Comparison of ENCODE assay signal across 1 cellular context in genomic region chr14:23379331-23380196, GRCh38.
TF ChIP-seq lines count a peak whose summit lies in the region.

No MANE protein-coding gene starts in this region.

TF ChIP-seq in HepG2, 621 proteins besides CTCF, POLR2A, EP300 and RAD21 (continued from another document and continues in another):
- TF ChIP-seq, protein P1, sequence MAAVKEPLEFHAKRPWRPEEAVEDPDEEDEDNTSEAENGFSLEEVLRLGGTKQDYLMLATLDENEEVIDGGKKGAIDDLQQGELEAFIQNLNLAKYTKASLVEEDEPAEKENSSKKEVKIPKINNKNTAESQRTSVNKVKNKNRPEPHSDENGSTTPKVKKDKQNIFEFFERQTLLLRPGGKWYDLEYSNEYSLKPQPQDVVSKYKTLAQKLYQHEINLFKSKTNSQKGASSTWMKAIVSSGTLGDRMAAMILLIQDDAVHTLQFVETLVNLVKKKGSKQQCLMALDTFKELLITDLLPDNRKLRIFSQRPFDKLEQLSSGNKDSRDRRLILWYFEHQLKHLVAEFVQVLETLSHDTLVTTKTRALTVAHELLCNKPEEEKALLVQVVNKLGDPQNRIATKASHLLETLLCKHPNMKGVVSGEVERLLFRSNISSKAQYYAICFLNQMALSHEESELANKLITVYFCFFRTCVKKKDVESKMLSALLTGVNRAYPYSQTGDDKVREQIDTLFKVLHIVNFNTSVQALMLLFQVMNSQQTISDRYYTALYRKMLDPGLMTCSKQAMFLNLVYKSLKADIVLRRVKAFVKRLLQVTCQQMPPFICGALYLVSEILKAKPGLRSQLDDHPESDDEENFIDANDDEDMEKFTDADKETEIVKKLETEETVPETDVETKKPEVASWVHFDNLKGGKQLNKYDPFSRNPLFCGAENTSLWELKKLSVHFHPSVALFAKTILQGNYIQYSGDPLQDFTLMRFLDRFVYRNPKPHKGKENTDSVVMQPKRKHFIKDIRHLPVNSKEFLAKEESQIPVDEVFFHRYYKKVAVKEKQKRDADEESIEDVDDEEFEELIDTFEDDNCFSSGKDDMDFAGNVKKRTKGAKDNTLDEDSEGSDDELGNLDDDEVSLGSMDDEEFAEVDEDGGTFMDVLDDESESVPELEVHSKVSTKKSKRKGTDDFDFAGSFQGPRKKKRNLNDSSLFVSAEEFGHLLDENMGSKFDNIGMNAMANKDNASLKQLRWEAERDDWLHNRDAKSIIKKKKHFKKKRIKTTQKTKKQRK (IDR thresholded peaks at IDR 0.05; ENCODE audit: low read length): no peak
- TF ChIP-seq TRIM22 (IDR thresholded peaks at IDR 0.05): no peak
- TF ChIP-seq, protein P2, sequence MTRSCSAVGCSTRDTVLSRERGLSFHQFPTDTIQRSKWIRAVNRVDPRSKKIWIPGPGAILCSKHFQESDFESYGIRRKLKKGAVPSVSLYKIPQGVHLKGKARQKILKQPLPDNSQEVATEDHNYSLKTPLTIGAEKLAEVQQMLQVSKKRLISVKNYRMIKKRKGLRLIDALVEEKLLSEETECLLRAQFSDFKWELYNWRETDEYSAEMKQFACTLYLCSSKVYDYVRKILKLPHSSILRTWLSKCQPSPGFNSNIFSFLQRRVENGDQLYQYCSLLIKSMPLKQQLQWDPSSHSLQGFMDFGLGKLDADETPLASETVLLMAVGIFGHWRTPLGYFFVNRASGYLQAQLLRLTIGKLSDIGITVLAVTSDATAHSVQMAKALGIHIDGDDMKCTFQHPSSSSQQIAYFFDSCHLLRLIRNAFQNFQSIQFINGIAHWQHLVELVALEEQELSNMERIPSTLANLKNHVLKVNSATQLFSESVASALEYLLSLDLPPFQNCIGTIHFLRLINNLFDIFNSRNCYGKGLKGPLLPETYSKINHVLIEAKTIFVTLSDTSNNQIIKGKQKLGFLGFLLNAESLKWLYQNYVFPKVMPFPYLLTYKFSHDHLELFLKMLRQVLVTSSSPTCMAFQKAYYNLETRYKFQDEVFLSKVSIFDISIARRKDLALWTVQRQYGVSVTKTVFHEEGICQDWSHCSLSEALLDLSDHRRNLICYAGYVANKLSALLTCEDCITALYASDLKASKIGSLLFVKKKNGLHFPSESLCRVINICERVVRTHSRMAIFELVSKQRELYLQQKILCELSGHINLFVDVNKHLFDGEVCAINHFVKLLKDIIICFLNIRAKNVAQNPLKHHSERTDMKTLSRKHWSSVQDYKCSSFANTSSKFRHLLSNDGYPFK (CRISPR knock-in tag; IDR thresholded peaks at IDR 0.05; ENCODE audit: borderline replicate concordance): no peak; the same call in none of the 2 replicates
- TF ChIP-seq ZNF549 (CRISPR knock-in tag; IDR thresholded peaks at IDR 0.05): no peak
- TF ChIP-seq ZNF720 (CRISPR knock-in tag; IDR thresholded peaks at IDR 0.05): no peak
- TF ChIP-seq, protein P3, sequence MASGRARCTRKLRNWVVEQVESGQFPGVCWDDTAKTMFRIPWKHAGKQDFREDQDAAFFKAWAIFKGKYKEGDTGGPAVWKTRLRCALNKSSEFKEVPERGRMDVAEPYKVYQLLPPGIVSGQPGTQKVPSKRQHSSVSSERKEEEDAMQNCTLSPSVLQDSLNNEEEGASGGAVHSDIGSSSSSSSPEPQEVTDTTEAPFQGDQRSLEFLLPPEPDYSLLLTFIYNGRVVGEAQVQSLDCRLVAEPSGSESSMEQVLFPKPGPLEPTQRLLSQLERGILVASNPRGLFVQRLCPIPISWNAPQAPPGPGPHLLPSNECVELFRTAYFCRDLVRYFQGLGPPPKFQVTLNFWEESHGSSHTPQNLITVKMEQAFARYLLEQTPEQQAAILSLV (CRISPR knock-in tag; IDR thresholded peaks at IDR 0.05; ENCODE audit: borderline replicate concordance): no peak
- no peak for TF ChIP-seq FOXP4 (CRISPR knock-in tag; IDR thresholded peaks at IDR 0.05)
- no peak for TF ChIP-seq CREM (IDR thresholded peaks at IDR 0.05)
- TF ChIP-seq CREM (CRISPR knock-in tag; IDR thresholded peaks at IDR 0.05): 0 out of 2 replicates have a peak, but pooled peaks have one; percentile 10
- no peak for TF ChIP-seq ZNF230 (CRISPR knock-in tag; IDR thresholded peaks at IDR 0.05)
- TF ChIP-seq SRSF1 (optimal IDR thresholded peaks at IDR 0.05; ENCODE audit: low read depth, low read length): no peak
- 0 out of 2 replicates have a peak, but pooled peaks have one; percentile 15 for TF ChIP-seq SIX4 (CRISPR knock-in tag; IDR thresholded peaks at IDR 0.05)
- no peak for TF ChIP-seq FOXM1 (CRISPR knock-in tag; IDR thresholded peaks at IDR 0.05)
- no peak for TF ChIP-seq SIN3B (IDR thresholded peaks at IDR 0.05; ENCODE audit: low read length)
- no peak for TF ChIP-seq ZNF136 (CRISPR knock-in tag; IDR thresholded peaks at IDR 0.05; ENCODE audit: low read depth)
- 0 out of 2 replicates have a peak, but pooled peaks have one; percentile 67 for TF ChIP-seq ARHGAP35 (CRISPR knock-in tag; IDR thresholded peaks at IDR 0.05; ENCODE audit: borderline replicate concordance)
- no peak for TF ChIP-seq ZNF562 (CRISPR knock-in tag; IDR thresholded peaks at IDR 0.05; ENCODE audit: borderline replicate concordance)
- TF ChIP-seq KDM4B (CRISPR knock-in tag; IDR thresholded peaks at IDR 0.05): peak; percentile 70; the same call in 1 of the 2 replicates
- TF ChIP-seq, protein P4, sequence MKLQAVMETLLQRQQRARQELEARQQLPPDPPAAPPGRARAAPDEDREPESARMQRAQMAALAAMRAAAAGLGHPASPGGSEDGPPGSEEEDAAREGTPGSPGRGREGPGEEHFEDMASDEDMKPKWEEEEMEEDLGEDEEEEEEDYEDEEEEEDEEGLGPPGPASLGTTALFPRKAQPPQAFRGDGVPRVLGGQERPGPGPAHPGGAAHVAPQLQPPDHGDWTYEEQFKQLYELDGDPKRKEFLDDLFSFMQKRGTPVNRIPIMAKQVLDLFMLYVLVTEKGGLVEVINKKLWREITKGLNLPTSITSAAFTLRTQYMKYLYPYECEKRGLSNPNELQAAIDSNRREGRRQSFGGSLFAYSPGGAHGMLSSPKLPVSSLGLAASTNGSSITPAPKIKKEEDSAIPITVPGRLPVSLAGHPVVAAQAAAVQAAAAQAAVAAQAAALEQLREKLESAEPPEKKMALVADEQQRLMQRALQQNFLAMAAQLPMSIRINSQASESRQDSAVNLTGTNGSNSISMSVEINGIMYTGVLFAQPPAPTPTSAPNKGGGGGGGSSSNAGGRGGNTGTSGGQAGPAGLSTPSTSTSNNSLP (IDR thresholded peaks at IDR 0.05; ENCODE audit: low read depth, low read length): no peak
- no peak for TF ChIP-seq FUBP1 (CRISPR knock-in tag; IDR thresholded peaks at IDR 0.05; ENCODE audit: borderline replicate concordance)
- 0 out of 2 replicates have a peak, but pooled peaks have one; percentile 48 for TF ChIP-seq CENPT (CRISPR knock-in tag; IDR thresholded peaks at IDR 0.05; ENCODE audit: low read depth)
- TF ChIP-seq, protein P5, sequence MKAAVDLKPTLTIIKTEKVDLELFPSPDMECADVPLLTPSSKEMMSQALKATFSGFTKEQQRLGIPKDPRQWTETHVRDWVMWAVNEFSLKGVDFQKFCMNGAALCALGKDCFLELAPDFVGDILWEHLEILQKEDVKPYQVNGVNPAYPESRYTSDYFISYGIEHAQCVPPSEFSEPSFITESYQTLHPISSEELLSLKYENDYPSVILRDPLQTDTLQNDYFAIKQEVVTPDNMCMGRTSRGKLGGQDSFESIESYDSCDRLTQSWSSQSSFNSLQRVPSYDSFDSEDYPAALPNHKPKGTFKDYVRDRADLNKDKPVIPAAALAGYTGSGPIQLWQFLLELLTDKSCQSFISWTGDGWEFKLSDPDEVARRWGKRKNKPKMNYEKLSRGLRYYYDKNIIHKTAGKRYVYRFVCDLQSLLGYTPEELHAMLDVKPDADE (CRISPR knock-in tag; IDR thresholded peaks at IDR 0.05): no peak
- no peak for TF ChIP-seq KLF6 (CRISPR knock-in tag; IDR thresholded peaks at IDR 0.05)
- TF ChIP-seq HOXA5 (CRISPR knock-in tag; IDR thresholded peaks at IDR 0.05): 0 out of 2 replicates have a peak, but pooled peaks have one; percentile 24
- TF ChIP-seq ZNF317 (CRISPR knock-in tag; IDR thresholded peaks at IDR 0.05): no peak
- TF ChIP-seq ASH2L (IDR thresholded peaks at IDR 0.05; ENCODE audit: insufficient read length, low read depth, low read length): no peak
- TF ChIP-seq TFAP4 (IDR thresholded peaks at IDR 0.05; ENCODE audit: borderline replicate concordance, low read depth): no peak
- TF ChIP-seq KDM5A (IDR thresholded peaks at IDR 0.05; ENCODE audit: borderline replicate concordance, low read length): no peak
- no peak for TF ChIP-seq ZSCAN25 (CRISPR knock-in tag; IDR thresholded peaks at IDR 0.05)
- TF ChIP-seq, protein P6, sequence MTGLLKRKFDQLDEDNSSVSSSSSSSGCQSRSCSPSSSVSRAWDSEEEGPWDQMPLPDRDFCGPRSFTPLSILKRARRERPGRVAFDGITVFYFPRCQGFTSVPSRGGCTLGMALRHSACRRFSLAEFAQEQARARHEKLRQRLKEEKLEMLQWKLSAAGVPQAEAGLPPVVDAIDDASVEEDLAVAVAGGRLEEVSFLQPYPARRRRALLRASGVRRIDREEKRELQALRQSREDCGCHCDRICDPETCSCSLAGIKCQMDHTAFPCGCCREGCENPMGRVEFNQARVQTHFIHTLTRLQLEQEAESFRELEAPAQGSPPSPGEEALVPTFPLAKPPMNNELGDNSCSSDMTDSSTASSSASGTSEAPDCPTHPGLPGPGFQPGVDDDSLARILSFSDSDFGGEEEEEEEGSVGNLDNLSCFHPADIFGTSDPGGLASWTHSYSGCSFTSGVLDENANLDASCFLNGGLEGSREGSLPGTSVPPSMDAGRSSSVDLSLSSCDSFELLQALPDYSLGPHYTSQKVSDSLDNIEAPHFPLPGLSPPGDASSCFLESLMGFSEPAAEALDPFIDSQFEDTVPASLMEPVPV (CRISPR knock-in tag; IDR thresholded peaks at IDR 0.05): no peak
- TF ChIP-seq TP53 (CRISPR knock-in tag; conservative IDR thresholded peaks at IDR 0.05): no peak
- no peak for TF ChIP-seq HES4 (CRISPR knock-in tag; IDR thresholded peaks at IDR 0.05; ENCODE audit: borderline replicate concordance)
- TF ChIP-seq ZNF224 (CRISPR knock-in tag; IDR thresholded peaks at IDR 0.05): no peak
- TF ChIP-seq NFE2L2 (IDR thresholded peaks at IDR 0.05; ENCODE audit: low read length): no peak
- no peak for TF ChIP-seq NR2F6 (IDR thresholded peaks at IDR 0.05)
- no peak for TF ChIP-seq NR2F6 (CRISPR knock-in tag; IDR thresholded peaks at IDR 0.05)
- TF ChIP-seq ZNF710 (CRISPR knock-in tag; IDR thresholded peaks at IDR 0.05; ENCODE audit: borderline replicate concordance): no peak
- TF ChIP-seq NAIF1 (CRISPR knock-in tag; IDR thresholded peaks at IDR 0.05; ENCODE audit: borderline replicate concordance): no peak
- TF ChIP-seq ERF (CRISPR knock-in tag; IDR thresholded peaks at IDR 0.05): peak; percentile 93
- TF ChIP-seq ZNF432 (CRISPR knock-in tag; IDR thresholded peaks at IDR 0.05; ENCODE audit: borderline replicate concordance): no peak
